In the genomic region with DNA sequence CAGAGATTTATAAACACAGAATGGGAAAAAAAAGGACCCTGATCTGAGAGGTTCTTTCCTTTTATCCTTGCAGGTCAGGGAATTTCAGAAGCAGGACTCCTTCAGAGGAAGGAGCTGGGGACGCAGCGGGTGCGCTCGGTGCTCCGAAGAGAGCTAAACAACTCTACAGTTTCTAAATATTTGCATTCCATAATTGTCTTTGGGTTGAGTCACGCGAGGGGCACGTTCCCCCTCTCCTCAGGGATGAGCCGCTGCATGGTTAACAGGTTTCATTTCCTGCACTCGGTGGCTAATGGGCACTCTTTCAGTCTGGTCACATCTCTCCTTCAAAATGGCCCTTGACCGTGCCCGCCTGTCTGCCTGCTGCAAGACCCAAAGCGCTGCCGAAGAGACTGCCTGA, we compare ENCODE assay signal across 14 cellular contexts.
A peak's percentile ranks its signal among the peaks of the same experiment; 100 is the strongest.
DNase-seq lines count a peak whose midpoint lies in the region; ATAC-seq and TF ChIP-seq lines count a peak whose summit lies in the region.
"Had no signal": no experiment of that assay in that cellular context is flagged by ENCODE, and none has a peak within 500 bp of the region (broad histone marks: within the 10 kb centered on the region; RNA-seq: fewer than 3 reads in every experiment).

No MANE protein-coding gene starts in this region.

- no peak for TF ChIP-seq POLR2A in testis (IDR thresholded peaks at IDR 0.05)

- H3K27me3 ChIP-seq in GM23338 (ENCODE audit: insufficient read depth) (no peaks in the 10 kb centered on the region), testis (no peaks in the 10 kb centered on the region)
- H3K27me3 ChIP-seq: BE2C had no signal

- H4K20me1 ChIP-seq in GM23338 (replicated peaks; ENCODE audit: insufficient read depth), result no peaks in the 10 kb centered on the region

- ATAC-seq in GM23338, result no peak
- ATAC-seq in HG03135 (IDR thresholded peaks at IDR 0.05; ENCODE audit: unreplicated experiment), result no peak
- ATAC-seq: Right ventricle myocardium inferior had no signal

- no peaks in the 10 kb centered on the region for H3K9me3 ChIP-seq in testis
- H3K9me3 ChIP-seq: BE2C, HAP-1 had no signal

- H3K27ac ChIP-seq in GM23338 (ENCODE audit: low read depth) (no peak overlapping the region), testis (no peak overlapping the region)

- no peaks in the 10 kb centered on the region for H3K9me3 Mint-ChIP-seq in GM23338
- H3K9me3 Mint-ChIP-seq: T-helper 1 cell treated with Interleukin-12 subunit alpha and Interleukin-12 subunit beta and Interleukin-4 antibody, amounts not matched to agents 30 μg/mL and 1 μg/mL, for 36 hours had no signal

- DNase-seq in GM23338 (ENCODE audit: low spot score) (no peak), NCI-H2029 (lab: John Stamatoyannopoulos, UW) (peak; percentile 39), SHP77 treated with DMSO at 0.1 percent for 48 hours (lab: John Stamatoyannopoulos, UW) (peak; percentile 75), testis (peak; percentile 16), iPS-NIHi11 (ENCODE audit: low spot score) (no peak), NCI-H345 treated with DMSO at 0.1 percent for 48 hours (lab: John Stamatoyannopoulos, UW; ENCODE audit: unreplicated experiment) (no peak)
- DNase-seq: BE2C; CD4-positive, alpha-beta memory T cell; MV-4-11; NCI-H82 had no signal

- H2AFZ ChIP-seq in GM23338, result peak overlapping the region; percentile 56

- peaks cover 6% of the 10 kb centered on the region for H3K9me2 ChIP-seq in GM23338 (ENCODE audit: insufficient read depth)

- intact Hi-C loops in testis (cut with DNase I; ENCODE audit: low total_unique reads), result no loop called here

- H3K4me3 Mint-ChIP-seq in GM23338, result no peak overlapping the region
- H3K4me3 Mint-ChIP-seq: CD4-positive, alpha-beta memory T cell; T-helper 1 cell treated with Interleukin-12 subunit alpha and Interleukin-12 subunit beta and Interleukin-4 antibody, amounts not matched to agents 30 μg/mL and 1 μg/mL, for 36 hours had no signal

- H3K36me3 ChIP-seq in GM23338 (ENCODE audit: insufficient read depth) (no peaks in the 10 kb centered on the region), testis (ENCODE audit: low read depth, missing control alignments) (no peaks in the 10 kb centered on the region)
- H3K36me3 ChIP-seq: BE2C, HAP-1 had no signal

- H3K4me2 ChIP-seq in GM23338, result no peak overlapping the region

- no peaks in the 10 kb centered on the region for H3K36me3 Mint-ChIP-seq in GM23338 (ENCODE audit: low read depth)
- H3K36me3 Mint-ChIP-seq: CD4-positive, alpha-beta memory T cell had no signal

- TF ChIP-seq CTCF in GM23338 (conservative IDR thresholded peaks at IDR 0.05; ENCODE audit: low read depth in 2 of 2) (no peak), testis (IDR thresholded peaks at IDR 0.05) (no peak)

- peaks cover 10% of the 10 kb centered on the region for H3K4me1 Mint-ChIP-seq in GM23338

- H3K27ac Mint-ChIP-seq in GM23338, result no peak overlapping the region
- H3K27ac Mint-ChIP-seq: CD4-positive, alpha-beta memory T cell; T-helper 1 cell treated with Interleukin-12 subunit alpha and Interleukin-12 subunit beta and Interleukin-4 antibody, amounts not matched to agents 30 μg/mL and 1 μg/mL, for 36 hours had no signal

- H3F3A ChIP-seq in GM23338 (replicated peaks; ENCODE audit: low read depth), result no peaks in the 10 kb centered on the region

- H3K79me2 ChIP-seq in GM23338 (replicated peaks; ENCODE audit: insufficient read depth), result no peaks in the 10 kb centered on the region

- no peaks in the 10 kb centered on the region for H3K27me3 Mint-ChIP-seq in GM23338 (ENCODE audit: insufficient read depth, low read depth, poor library complexity)
- H3K27me3 Mint-ChIP-seq: CD4-positive, alpha-beta memory T cell had no signal

- WGBS in testis, 2 donors, result 46 to 76% methylated on average over 14 of the region's 14 CpGs

- H3K4me1 ChIP-seq in GM23338 (ENCODE audit: insufficient read depth) (peaks cover 10% of the 10 kb centered on the region), testis (no peaks in the 10 kb centered on the region)
- H3K4me1 ChIP-seq: BE2C, HAP-1 had no signal

- H3K4me3 ChIP-seq in GM23338 (no peak overlapping the region), testis (no peak overlapping the region)
- H3K4me3 ChIP-seq: HAP-1 had no signal

TF ChIP-seq in GM23338, 12 proteins besides CTCF, POLR2A, EP300 and RAD21 (continues in another document):
- TF ChIP-seq EZH2 (IDR thresholded peaks at IDR 0.05; ENCODE audit: low read depth, unreplicated experiment), result no peak
- TF ChIP-seq JUNB (IDR thresholded peaks at IDR 0.05; ENCODE audit: unreplicated experiment), result no peak
- TF ChIP-seq POLR2AphosphoS5 (IDR thresholded peaks at IDR 0.05; ENCODE audit: low read depth), result no peak
- TF ChIP-seq EZH2phosphoT487 (IDR thresholded peaks at IDR 0.05; ENCODE audit: unreplicated experiment), result no peak
- TF ChIP-seq, protein P1, sequence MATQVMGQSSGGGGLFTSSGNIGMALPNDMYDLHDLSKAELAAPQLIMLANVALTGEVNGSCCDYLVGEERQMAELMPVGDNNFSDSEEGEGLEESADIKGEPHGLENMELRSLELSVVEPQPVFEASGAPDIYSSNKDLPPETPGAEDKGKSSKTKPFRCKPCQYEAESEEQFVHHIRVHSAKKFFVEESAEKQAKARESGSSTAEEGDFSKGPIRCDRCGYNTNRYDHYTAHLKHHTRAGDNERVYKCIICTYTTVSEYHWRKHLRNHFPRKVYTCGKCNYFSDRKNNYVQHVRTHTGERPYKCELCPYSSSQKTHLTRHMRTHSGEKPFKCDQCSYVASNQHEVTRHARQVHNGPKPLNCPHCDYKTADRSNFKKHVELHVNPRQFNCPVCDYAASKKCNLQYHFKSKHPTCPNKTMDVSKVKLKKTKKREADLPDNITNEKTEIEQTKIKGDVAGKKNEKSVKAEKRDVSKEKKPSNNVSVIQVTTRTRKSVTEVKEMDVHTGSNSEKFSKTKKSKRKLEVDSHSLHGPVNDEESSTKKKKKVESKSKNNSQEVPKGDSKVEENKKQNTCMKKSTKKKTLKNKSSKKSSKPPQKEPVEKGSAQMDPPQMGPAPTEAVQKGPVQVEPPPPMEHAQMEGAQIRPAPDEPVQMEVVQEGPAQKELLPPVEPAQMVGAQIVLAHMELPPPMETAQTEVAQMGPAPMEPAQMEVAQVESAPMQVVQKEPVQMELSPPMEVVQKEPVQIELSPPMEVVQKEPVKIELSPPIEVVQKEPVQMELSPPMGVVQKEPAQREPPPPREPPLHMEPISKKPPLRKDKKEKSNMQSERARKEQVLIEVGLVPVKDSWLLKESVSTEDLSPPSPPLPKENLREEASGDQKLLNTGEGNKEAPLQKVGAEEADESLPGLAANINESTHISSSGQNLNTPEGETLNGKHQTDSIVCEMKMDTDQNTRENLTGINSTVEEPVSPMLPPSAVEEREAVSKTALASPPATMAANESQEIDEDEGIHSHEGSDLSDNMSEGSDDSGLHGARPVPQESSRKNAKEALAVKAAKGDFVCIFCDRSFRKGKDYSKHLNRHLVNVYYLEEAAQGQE (IDR thresholded peaks at IDR 0.05; ENCODE audit: unreplicated experiment), result no peak
- TF ChIP-seq, protein P2, sequence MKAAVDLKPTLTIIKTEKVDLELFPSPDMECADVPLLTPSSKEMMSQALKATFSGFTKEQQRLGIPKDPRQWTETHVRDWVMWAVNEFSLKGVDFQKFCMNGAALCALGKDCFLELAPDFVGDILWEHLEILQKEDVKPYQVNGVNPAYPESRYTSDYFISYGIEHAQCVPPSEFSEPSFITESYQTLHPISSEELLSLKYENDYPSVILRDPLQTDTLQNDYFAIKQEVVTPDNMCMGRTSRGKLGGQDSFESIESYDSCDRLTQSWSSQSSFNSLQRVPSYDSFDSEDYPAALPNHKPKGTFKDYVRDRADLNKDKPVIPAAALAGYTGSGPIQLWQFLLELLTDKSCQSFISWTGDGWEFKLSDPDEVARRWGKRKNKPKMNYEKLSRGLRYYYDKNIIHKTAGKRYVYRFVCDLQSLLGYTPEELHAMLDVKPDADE (IDR thresholded peaks at IDR 0.05), result no peak
- TF ChIP-seq STAT1 (IDR thresholded peaks at IDR 0.05; ENCODE audit: unreplicated experiment), result no peak

Comparison
In these comparisons a context has a peak if more than half of its experiments do, and no peak if none do; other contexts are left out.
1. DNase-seq: peak in NCI-H2029 (single experiment), SHP77 treated with DMSO at 0.1 percent for 48 hours (single experiment) and testis (single experiment); none in GM23338 (single experiment), iPS-NIHi11 (single experiment) and NCI-H345 treated with DMSO at 0.1 percent for 48 hours (single experiment).